ENCODE assay signal across 9 cellular contexts in the genomic region with DNA sequence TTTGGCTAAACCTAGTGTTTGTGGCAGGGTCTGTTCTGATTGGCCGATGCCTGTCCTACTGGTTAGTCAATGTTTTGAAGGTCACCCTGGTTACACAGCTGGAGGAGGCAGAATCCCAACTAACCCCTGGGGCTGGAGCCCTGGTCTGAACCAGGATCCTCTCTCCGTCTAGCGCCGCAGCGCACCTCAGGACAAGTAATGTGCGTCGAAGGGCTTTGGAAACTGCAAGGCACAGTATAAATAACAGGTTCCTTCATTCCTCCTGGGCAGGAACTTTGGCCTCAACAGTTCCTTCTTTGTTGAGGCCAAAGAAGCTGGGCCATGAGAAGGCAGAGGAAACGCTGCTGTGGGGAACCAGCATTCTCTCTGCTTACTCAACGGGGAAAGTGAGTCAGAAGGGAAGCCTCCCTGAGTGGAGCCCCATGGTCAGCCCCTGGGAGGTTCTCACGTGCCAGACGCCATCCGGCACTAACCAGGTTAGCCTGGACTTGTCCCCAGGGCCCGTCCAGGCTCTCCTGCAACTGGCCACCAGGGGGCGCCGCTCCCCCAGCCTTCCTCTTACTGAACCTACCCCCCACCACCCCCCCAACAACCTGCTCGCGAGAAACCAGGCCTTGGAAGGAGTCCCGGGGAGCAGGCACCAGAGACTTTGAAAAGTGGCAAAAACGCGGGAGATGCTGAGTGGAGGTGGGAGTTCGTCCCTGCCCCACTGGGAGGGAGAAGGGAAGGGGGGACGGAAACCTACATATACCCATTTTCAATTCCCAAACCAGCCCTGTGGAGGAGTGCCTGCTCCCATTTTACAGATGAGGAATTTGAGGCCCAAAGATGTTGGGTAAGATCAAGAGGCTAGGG. TPM values are rescaled to one million over a fixed set of nuclear protein-coding genes. Genes with fewer than 3 reads are reported as not detected.
DNase-seq lines count a peak whose midpoint lies in the region; ATAC-seq and TF ChIP-seq lines count a peak whose summit lies in the region.
"Had no signal": no experiment of that assay in that cellular context is flagged by ENCODE, and none has a peak within 500 bp of the region (broad histone marks: within the 10 kb centered on the region; RNA-seq: fewer than 3 reads in every experiment).

No MANE protein-coding gene starts in this region.

- no peaks in the 10 kb centered on the region for H3K9me3 Mint-ChIP-seq in activated CD4-positive, alpha-beta T cell treated with anti-CD3 and anti-CD28 coated beads, Interleukin-2, amount 10 ng/mL, durations not matched to agents 7 days and 5 days

- peak overlapping the region; percentile 72 for H3K4me3 Mint-ChIP-seq in activated CD4-positive, alpha-beta T cell treated with anti-CD3 and anti-CD28 coated beads, Interleukin-2, amount 10 ng/mL, durations not matched to agents 7 days and 5 days

- WGBS in right lobe of liver (ENCODE audit: insufficient coverage, low coverage, low lambda C conversion rate, missing lambda C conversion rate): 14% methylated on average over 10 of the region's 22 CpGs

- TF ChIP-seq POLR2A in right lobe of liver (IDR thresholded peaks at IDR 0.05): no peak

- ATAC-seq in GM18909 (IDR thresholded peaks at IDR 0.05; ENCODE audit: poor library complexity, unreplicated experiment) (peak; percentile 43), HG03354 (IDR thresholded peaks at IDR 0.05; ENCODE audit: poor library complexity, severe bottlenecking, unreplicated experiment) (peak; percentile 49), right lobe of liver (peak; percentile 68 to 82 (median 80))

- H3K4me1 Mint-ChIP-seq in activated CD4-positive, alpha-beta T cell treated with anti-CD3 and anti-CD28 coated beads, Interleukin-2, amount 10 ng/mL, durations not matched to agents 7 days and 5 days: peaks cover 56% of the 10 kb centered on the region

- no peaks in the 10 kb centered on the region for H3K9me3 ChIP-seq in right lobe of liver

- H3K27ac ChIP-seq in coronary artery (peak overlapping the region; percentile 97 to 99), right lobe of liver (peak overlapping the region; percentile 15 to 87 (median 73))

- peak overlapping the region; percentile 97 for H3K27ac Mint-ChIP-seq in activated CD4-positive, alpha-beta T cell treated with anti-CD3 and anti-CD28 coated beads, Interleukin-2, amount 10 ng/mL, durations not matched to agents 7 days and 5 days

- peaks cover 0 to 18% (median 4%) of the 10 kb centered on the region in 4 donors for H3K4me1 ChIP-seq in right lobe of liver

- no peaks in the 10 kb centered on the region for H3K27me3 Mint-ChIP-seq in activated CD4-positive, alpha-beta T cell treated with anti-CD3 and anti-CD28 coated beads, Interleukin-2, amount 10 ng/mL, durations not matched to agents 7 days and 5 days

- intact Hi-C loops in right lobe of liver (cut with DNase I): loop anchor here in 1 of 2 donors (5.0 to 10.0 kb wide), 2 partner anchors 60 to 102 kb away; no protein-coding TSS in a partner anchor

- CTCF ChIA-PET in activated CD4-positive, alpha-beta T cell treated with anti-CD3 and anti-CD28 coated beads, Interleukin-2, amount 10 ng/mL, durations not matched to agents 7 days and 5 days (lab: Charles Lee): interaction anchor here (0.6 to 9.2 kb wide), 30 partner anchors 8 to 559 kb away, joined by 3 to 121 read pairs (median 4); a partner anchor contains a TSS

- H3K27me3 ChIP-seq in right lobe of liver: peaks cover 0 to 5% of the 10 kb centered on the region in 2 donors

- no peaks in the 10 kb centered on the region for H3K36me3 Mint-ChIP-seq in activated CD4-positive, alpha-beta T cell treated with anti-CD3 and anti-CD28 coated beads, Interleukin-2, amount 10 ng/mL, durations not matched to agents 7 days and 5 days (ENCODE audit: low read depth)

- peak; percentile 94 for DNase-seq in AG10803 (ENCODE audit: low read depth)
- DNase-seq in NCI-H526 (lab: John Stamatoyannopoulos, UW): peak; percentile 74 to 93
- DNase-seq in activated CD4-positive, alpha-beta T cell treated with anti-CD3 and anti-CD28 coated beads, Interleukin-2, amount 10 ng/mL, durations not matched to agents 7 days and 5 days: peak; percentile 90
- peak; percentile 98 for DNase-seq in coronary artery (ENCODE audit: low spot score)
- DNase-seq in right lobe of liver: peak; percentile 85 to 88 (median 87)
- DNase-seq in stimulated activated CD4-positive, alpha-beta T cell treated with anti-CD3 and anti-CD28 coated beads, Interleukin-4, amount 100 ng/mL, for 24 hours: peak; percentile 96

- H3K4me3 ChIP-seq in AG10803 (ENCODE audit: low read length) (no peak overlapping the region), coronary artery (peak overlapping the region; percentile 69), right lobe of liver (no peak overlapping the region)

- TF ChIP-seq CTCF in AG10803 (conservative IDR thresholded peaks at IDR 0.05; ENCODE audit: low read length) (peak; percentile 73), coronary artery (IDR thresholded peaks at IDR 0.05) (peak; percentile 96), right lobe of liver (IDR thresholded peaks at IDR 0.05) (peak; percentile 88 to 91 (median 90))

- H3K36me3 ChIP-seq in right lobe of liver: no peaks in the 10 kb centered on the region

- POLR2A ChIA-PET in activated CD4-positive, alpha-beta T cell treated with anti-CD3 and anti-CD28 coated beads, Interleukin-2, amount 10 ng/mL, durations not matched to agents 7 days and 5 days (lab: Charles Lee): interaction anchor here (0.7 to 1.7 kb wide), 6 partner anchors 30 to 174 kb away, joined by 3 to 6 read pairs (median 3); a partner anchor contains a TSS

RNA-seq across cellular contexts. Expression of a gene that starts 19.8 kb away (rescaled TPM):
- not detected for total RNA-seq in activated CD4-positive, alpha-beta T cell treated with anti-CD3 and anti-CD28 coated beads, Interleukin-2, amount 10 ng/mL, durations not matched to agents 7 days and 5 days
- total RNA-seq in right lobe of liver: not detected
- total RNA-seq: T-helper 1 cell treated with Interleukin-12 subunit alpha and Interleukin-12 subunit beta and Interleukin-4 antibody, amounts not matched to agents 30 ng/mL and 1 ng/mL, for 36 hours had no signal
